In the genomic region with DNA sequence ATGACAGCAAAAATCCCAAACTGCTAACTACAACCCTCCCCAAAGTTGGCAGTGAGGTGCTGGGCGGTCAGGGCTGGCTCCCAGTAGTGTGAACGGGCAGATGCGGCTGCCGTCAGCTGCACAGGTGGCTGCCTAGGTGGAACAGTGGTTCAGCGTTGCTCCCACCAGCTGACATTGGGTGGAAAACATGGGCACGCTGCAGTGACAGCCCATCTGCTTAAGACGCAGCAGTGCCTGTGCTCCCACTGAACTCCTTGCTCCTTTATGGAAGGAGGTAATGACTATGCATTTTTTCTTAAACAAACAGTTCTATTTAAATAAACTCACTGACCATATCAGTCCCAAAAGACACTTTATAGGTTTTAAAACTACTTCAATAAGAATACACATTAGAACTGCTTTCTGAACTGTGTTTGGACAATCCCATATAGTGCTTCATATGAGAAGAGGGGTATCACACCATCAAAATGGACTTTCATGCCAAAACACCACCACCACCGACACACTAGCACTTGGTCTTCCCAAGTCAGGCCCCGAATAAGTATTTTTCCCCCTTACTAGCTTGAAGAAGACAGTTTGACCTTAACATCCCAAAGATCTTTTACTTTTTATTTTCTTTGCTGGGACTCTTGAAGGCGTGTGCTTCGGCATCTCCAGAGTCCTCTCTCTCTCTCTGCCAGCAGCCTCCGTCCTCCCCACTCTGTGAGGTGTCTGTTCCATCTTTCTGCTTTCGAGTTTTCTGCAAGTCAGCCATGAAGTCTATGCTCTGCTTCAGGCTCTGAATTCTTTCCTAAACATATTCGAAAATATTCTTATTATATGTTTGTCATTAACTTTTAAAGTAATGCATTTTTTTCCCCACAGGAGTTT, we compare ENCODE assay signal across 13 cellular contexts. TPM values are rescaled to one million over a fixed set of nuclear protein-coding genes. Genes with fewer than 3 reads are reported as not detected.
A peak's percentile ranks its signal among the peaks of the same experiment; 100 is the strongest.
DNase-seq lines count a peak whose midpoint lies in the region; ATAC-seq and TF ChIP-seq lines count a peak whose summit lies in the region.
"Had no signal": no experiment of that assay in that cellular context is flagged by ENCODE, and none has a peak within 500 bp of the region (broad histone marks: within the 10 kb centered on the region; RNA-seq: fewer than 3 reads in every experiment).

No MANE protein-coding gene starts in this region.

- no peak for DNase-seq in Caco-2
- no peak for DNase-seq in PC-9
- no peak for DNase-seq in esophagus muscularis mucosa (ENCODE audit: extremely low spot score)
- no peak for DNase-seq in progenitor cell of endocrine pancreas (ENCODE audit: low spot score, unreplicated experiment)
- no peak for DNase-seq in GM19238 (ENCODE audit: insufficient read length, low spot score)
- no peak for DNase-seq in HAP-1 (ENCODE audit: low spot score in 2 of 2)
- DNase-seq: islet precursor cell; NCI-H1092; NCI-H345; retina; stimulated activated CD4-positive, alpha-beta T cell treated with anti-CD3 and anti-CD28 coated beads, Interleukin-4, amount 100 ng/mL, for 4 hours had no signal

- H3K36me3 ChIP-seq in Caco-2 (ENCODE audit: control insufficient read depth, insufficient read depth, low read length) (peaks cover 8% of the 10 kb centered on the region), PC-9 (ENCODE audit: low read depth) (peaks cover 46% of the 10 kb centered on the region), esophagus muscularis mucosa (peaks cover 3 to 53% (median 21%) of the 10 kb centered on the region in 4 donors), HAP-1 (replicated peaks) (peaks cover 41% of the 10 kb centered on the region)

- H3K9me3 Mint-ChIP-seq in Caco-2 (ENCODE audit: unreplicated experiment) (no peaks in the 10 kb centered on the region), progenitor cell of endocrine pancreas (ENCODE audit: low read depth) (peaks cover 3% of the 10 kb centered on the region)

- TF ChIP-seq CTCF in Caco-2 (IDR thresholded peaks at IDR 0.05; ENCODE audit: insufficient read depth in 1 of 2, low read depth in 1 of 2, low read length in 1 of 2, severe bottlenecking in 1 of 2, unreplicated experiment in 1 of 2): no peak
- no peak for TF ChIP-seq CTCF in PC-9 (conservative IDR thresholded peaks at IDR 0.05)
- TF ChIP-seq CTCF in esophagus muscularis mucosa (IDR thresholded peaks at IDR 0.05): no peak
- TF ChIP-seq CTCF in progenitor cell of endocrine pancreas (IDR thresholded peaks at IDR 0.05; ENCODE audit: unreplicated experiment): no peak

- peaks cover 70% of the 10 kb centered on the region for H3K36me3 Mint-ChIP-seq in Caco-2 (ENCODE audit: insufficient read depth, unreplicated experiment)
- peaks cover 35% of the 10 kb centered on the region for H3K36me3 Mint-ChIP-seq in progenitor cell of endocrine pancreas (ENCODE audit: insufficient read depth)

- H3K4me1 ChIP-seq in Caco-2 (peaks cover 13% of the 10 kb centered on the region), PC-9 (replicated peaks; ENCODE audit: insufficient read depth) (no peaks in the 10 kb centered on the region), esophagus muscularis mucosa (peaks cover 0 to 75% (median 55%) of the 10 kb centered on the region in 4 donors), HAP-1 (no peaks in the 10 kb centered on the region)

- H3K79me2 ChIP-seq in PC-9 (ENCODE audit: low read depth): no peaks in the 10 kb centered on the region

- no peak for ATAC-seq in GM21723 (IDR thresholded peaks at IDR 0.05; ENCODE audit: unreplicated experiment)
- ATAC-seq: SK-N-SH treated with all-trans-retinoic acid at 6 μM for 48 hours had no signal

- H3K9me3 ChIP-seq in Caco-2: no peaks in the 10 kb centered on the region
- H3K9me3 ChIP-seq in PC-9 (ENCODE audit: insufficient read depth, low read depth): no peaks in the 10 kb centered on the region
- H3K9me3 ChIP-seq in esophagus muscularis mucosa: no peaks in the 10 kb centered on the region
- H3K9me3 ChIP-seq in HAP-1: no peaks in the 10 kb centered on the region

- H4K20me1 ChIP-seq in PC-9 (ENCODE audit: insufficient read depth): peaks cover 4% of the 10 kb centered on the region; the same call in 1 of the 2 replicates

- 58% methylated on average over 13 of the region's 14 CpGs for WGBS in esophagus muscularis mucosa

- TF ChIP-seq POLR2A in esophagus muscularis mucosa (IDR thresholded peaks at IDR 0.05; ENCODE audit: low read depth): no peak

- H3K27ac ChIP-seq in PC-9: 0 out of 2 replicates have a peak overlapping the region, but pooled peaks have one; percentile 3
- H3K27ac ChIP-seq in esophagus muscularis mucosa (replicated peaks in 1 of 4): peak overlapping the region; percentile 73 to 78 (median 74)

- H3K4me3 ChIP-seq in Caco-2 (ENCODE audit: low read depth, low read length) (no peak overlapping the region), PC-9 (no peak overlapping the region), esophagus muscularis mucosa (no peak overlapping the region), HAP-1 (no peak overlapping the region)

- no peaks in the 10 kb centered on the region for H3F3A ChIP-seq in PC-9 (ENCODE audit: insufficient read depth, low read depth)

- CTCF ChIA-PET in Caco-2 (lab: Charles Lee): no interaction called here
- CTCF ChIA-PET in PC-9 (lab: Charles Lee): no interaction called here

- H2AFZ ChIP-seq in PC-9: no peak overlapping the region

- no peak for TF ChIP-seq EP300 in esophagus muscularis mucosa (IDR thresholded peaks at IDR 0.05)

- no peaks in the 10 kb centered on the region for H3K9me2 ChIP-seq in PC-9 (ENCODE audit: insufficient read depth)

- H3K27me3 ChIP-seq in Caco-2 (replicated peaks; ENCODE audit: control insufficient read depth, insufficient read depth, low read length) (no peaks in the 10 kb centered on the region), PC-9 (ENCODE audit: insufficient read depth, low read depth) (no peaks in the 10 kb centered on the region), esophagus muscularis mucosa (no peaks in the 10 kb centered on the region), HAP-1 (ENCODE audit: low read depth) (no peaks in the 10 kb centered on the region)

- in situ Hi-C loops in HAP-1 (cut with MboI; ENCODE audit: low sequenced_read_pairs): no loop called here

- no peak overlapping the region for H3K4me2 ChIP-seq in PC-9

- H3K27ac Mint-ChIP-seq in Caco-2 (ENCODE audit: unreplicated experiment): peak overlapping the region; percentile 19
- peak overlapping the region; percentile 49 for H3K27ac Mint-ChIP-seq in progenitor cell of endocrine pancreas

- POLR2A ChIA-PET in Caco-2 (lab: Charles Lee) (no interaction called here), PC-9 (lab: Charles Lee; ENCODE audit: unreplicated experiment) (no interaction called here)

- H3K4me3 Mint-ChIP-seq in Caco-2 (ENCODE audit: unreplicated experiment): no peak overlapping the region
- no peak overlapping the region for H3K4me3 Mint-ChIP-seq in progenitor cell of endocrine pancreas (ENCODE audit: low read depth)

- intact Hi-C loops in Caco-2 (cut with micrococcal nuclease; ENCODE audit: unreplicated experiment) (no loop called here), PC-9 (cut with micrococcal nuclease; ENCODE audit: unreplicated experiment) (no loop called here), esophagus muscularis mucosa (cut with DNase I) (loop anchor here (10.0 kb wide), 1 partner anchor 180 kb away; the partner anchor contains the start of gene TENT4B)

- BruUV-seq in Caco-2 (replicated peaks; lab: Mats Ljungman, UMichigan) (no TSS peak), PC-9 (replicated peaks; lab: Mats Ljungman, UMichigan) (no TSS peak)

- H3K4me1 Mint-ChIP-seq in Caco-2 (ENCODE audit: low read depth, unreplicated experiment): peaks cover 16% of the 10 kb centered on the region
- peaks cover 8% of the 10 kb centered on the region for H3K4me1 Mint-ChIP-seq in progenitor cell of endocrine pancreas (ENCODE audit: low read depth)

- H3K27me3 Mint-ChIP-seq in Caco-2 (ENCODE audit: insufficient read depth, unreplicated experiment): no peaks in the 10 kb centered on the region
- no peaks in the 10 kb centered on the region for H3K27me3 Mint-ChIP-seq in progenitor cell of endocrine pancreas

RNA-seq across cellular contexts. Expression of gene BRD7, which starts 34.4 kb away (rescaled TPM):
- 147 and 170 TPM in 2 replicates for total RNA-seq in Caco-2 (2022)
- total RNA-seq in PC-9 (2021): 72.1 and 76.6 TPM in 2 replicates
- 10 to 100 TPM; 49.5 to 68.1 (median 56.5) TPM for total RNA-seq in esophagus muscularis mucosa
- 104 and 109 TPM in 2 replicates for total RNA-seq in progenitor cell of endocrine pancreas
